In genomic region chr16:90057738-90058173, GRCh38 we compare ENCODE assay signal across 15 cellular contexts. TPM values are rescaled to one million over a fixed set of nuclear protein-coding genes. Genes with fewer than 3 reads are reported as not detected.
DNase-seq lines count a peak whose midpoint lies in the region; ATAC-seq and TF ChIP-seq lines count a peak whose summit lies in the region.
"Had no signal": no experiment of that assay in that cellular context is flagged by ENCODE, and none has a peak within 500 bp of the region (broad histone marks: within the 10 kb centered on the region; RNA-seq: fewer than 3 reads in every experiment).

No MANE protein-coding gene starts in this region.

- no peak for TF ChIP-seq CTCF in neural progenitor cell (IDR thresholded peaks at IDR 0.05)

- H3K27me3 Mint-ChIP-seq in central memory CD8-positive, alpha-beta T cell = peaks cover 8% of the 10 kb centered on the region
- peaks cover 23% of the 10 kb centered on the region for H3K27me3 Mint-ChIP-seq in stimulated activated memory B cell treated with anti-CD40 and anti-IgM and Interleukin-4, amounts not matched to agents 10 μg/mL and 1 μg/mL and 100 μg/mL, for 72 hours
- H3K27me3 Mint-ChIP-seq in neural progenitor cell (ENCODE audit: insufficient read depth, low read depth) = peaks cover 18% of the 10 kb centered on the region

- no peaks in the 10 kb centered on the region for H3K9me3 ChIP-seq in neural progenitor cell (ENCODE audit: low read depth)
- H3K9me3 ChIP-seq: testis had no signal

- no peaks in the 10 kb centered on the region for H4K20me1 ChIP-seq in neural progenitor cell (ENCODE audit: low read depth)

- no peak overlapping the region for H3K4me3 ChIP-seq in neural progenitor cell
- H3K4me3 ChIP-seq: skin epidermis, testis had no signal

- H3K79me2 ChIP-seq in neural progenitor cell (ENCODE audit: low read depth) = no peaks in the 10 kb centered on the region

- H3K27ac Mint-ChIP-seq in activated naive CD4-positive, alpha-beta T cell treated with anti-CD3 and anti-CD28 coated beads, Interleukin-2, amount 50 U/mL, for 72 hours = no peak overlapping the region
- no peak overlapping the region for H3K27ac Mint-ChIP-seq in central memory CD8-positive, alpha-beta T cell (ENCODE audit: low read depth)
- H3K27ac Mint-ChIP-seq in stimulated activated memory B cell treated with anti-CD40 and anti-IgM and Interleukin-4, amounts not matched to agents 10 μg/mL and 1 μg/mL and 100 μg/mL, for 72 hours = no peak overlapping the region
- no peak overlapping the region for H3K27ac Mint-ChIP-seq in neural progenitor cell
- H3K27ac Mint-ChIP-seq: brain, IgD-negative memory B cell, memory B cell had no signal

- H3K36me3 ChIP-seq in neural progenitor cell = no peaks in the 10 kb centered on the region

- H3K4me1 Mint-ChIP-seq in central memory CD8-positive, alpha-beta T cell = peaks cover 15% of the 10 kb centered on the region
- H3K4me1 Mint-ChIP-seq in stimulated activated memory B cell treated with anti-CD40 and anti-IgM and Interleukin-4, amounts not matched to agents 10 μg/mL and 1 μg/mL and 100 μg/mL, for 72 hours = peaks cover 9% of the 10 kb centered on the region
- H3K4me1 Mint-ChIP-seq in neural progenitor cell = no peaks in the 10 kb centered on the region
- H3K4me1 Mint-ChIP-seq: brain, IgD-negative memory B cell had no signal

- DNase-seq in activated naive CD4-positive, alpha-beta T cell treated with anti-CD3 and anti-CD28 coated beads, Interleukin-2, amount 50 U/mL, for 72 hours (ENCODE audit: low spot score in 2 of 2) = no peak
- no peak for DNase-seq in activated naive CD4-positive, alpha-beta T cell (lab: John Stamatoyannopoulos, UW)
- DNase-seq in MV-4-11 (lab: John Stamatoyannopoulos, UW) (peak; percentile 71), NCI-H2227 (lab: John Stamatoyannopoulos, UW; ENCODE audit: unreplicated experiment) (no peak), AML-193 (lab: John Stamatoyannopoulos, UW) (no peak), neural progenitor cell (ENCODE audit: low spot score) (no peak)
- no peak for DNase-seq in central memory CD8-positive, alpha-beta T cell (ENCODE audit: low spot score in 2 of 2)
- DNase-seq: activated CD4-positive, alpha-beta T cell treated with anti-CD3 and anti-CD28 coated beads for 1 hour; NCI-H82; testis had no signal

- H3K27ac ChIP-seq in neural progenitor cell = no peak overlapping the region
- H3K27ac ChIP-seq: skin epidermis, testis had no signal

- H2AFZ ChIP-seq in neural progenitor cell (replicated peaks) = no peak overlapping the region

- H3K4me3 Mint-ChIP-seq in central memory CD8-positive, alpha-beta T cell = no peak overlapping the region
- no peak overlapping the region for H3K4me3 Mint-ChIP-seq in stimulated activated memory B cell treated with anti-CD40 and anti-IgM and Interleukin-4, amounts not matched to agents 10 μg/mL and 1 μg/mL and 100 μg/mL, for 72 hours
- no peak overlapping the region for H3K4me3 Mint-ChIP-seq in neural progenitor cell
- H3K4me3 Mint-ChIP-seq: brain, IgD-negative memory B cell, memory B cell had no signal

- H3K4me1 ChIP-seq in neural progenitor cell = no peaks in the 10 kb centered on the region
- H3K4me1 ChIP-seq: testis had no signal

- H3K4me2 ChIP-seq in neural progenitor cell = no peak overlapping the region

- peaks cover 13 to 17% of the 10 kb centered on the region in 2 donors for H3K36me3 Mint-ChIP-seq in activated naive CD4-positive, alpha-beta T cell treated with anti-CD3 and anti-CD28 coated beads, Interleukin-2, amount 50 U/mL, for 72 hours
- H3K36me3 Mint-ChIP-seq in central memory CD8-positive, alpha-beta T cell (ENCODE audit: insufficient read depth) = peaks cover 5% of the 10 kb centered on the region
- peaks cover 6% of the 10 kb centered on the region for H3K36me3 Mint-ChIP-seq in stimulated activated memory B cell treated with anti-CD40 and anti-IgM and Interleukin-4, amounts not matched to agents 10 μg/mL and 1 μg/mL and 100 μg/mL, for 72 hours
- peaks cover 5% of the 10 kb centered on the region for H3K36me3 Mint-ChIP-seq in neural progenitor cell
- H3K36me3 Mint-ChIP-seq: brain had no signal

- peaks cover 12 to 15% of the 10 kb centered on the region in 2 donors for H3K9me3 Mint-ChIP-seq in activated naive CD4-positive, alpha-beta T cell treated with anti-CD3 and anti-CD28 coated beads, Interleukin-2, amount 50 U/mL, for 72 hours
- peaks cover 16% of the 10 kb centered on the region for H3K9me3 Mint-ChIP-seq in central memory CD8-positive, alpha-beta T cell
- peaks cover 19% of the 10 kb centered on the region for H3K9me3 Mint-ChIP-seq in stimulated activated memory B cell treated with anti-CD40 and anti-IgM and Interleukin-4, amounts not matched to agents 10 μg/mL and 1 μg/mL and 100 μg/mL, for 72 hours
- peaks cover 36% of the 10 kb centered on the region for H3K9me3 Mint-ChIP-seq in neural progenitor cell

- ATAC-seq in activated naive CD4-positive, alpha-beta T cell treated with anti-CD3 and anti-CD28 coated beads, Interleukin-2, amount 50 U/mL, for 72 hours = peak; percentile 43 to 87
- ATAC-seq in central memory CD8-positive, alpha-beta T cell (replicated peaks; ENCODE audit: extremely low read depth, poor library complexity, severe bottlenecking) = peak; percentile 78
- peak; percentile 64 for ATAC-seq in stimulated activated memory B cell treated with anti-CD40 and anti-IgM and Interleukin-4, amounts not matched to agents 10 μg/mL and 1 μg/mL and 100 μg/mL, for 72 hours

- H3K9ac ChIP-seq in neural progenitor cell = no peak overlapping the region

- no peaks in the 10 kb centered on the region for H3F3A ChIP-seq in neural progenitor cell (ENCODE audit: low read depth)

- H3K27me3 ChIP-seq in neural progenitor cell = no peaks in the 10 kb centered on the region
- H3K27me3 ChIP-seq: testis had no signal

RNA-seq across cellular contexts. Expression of gene PRDM7, which starts 19.4 kb away (rescaled TPM):
- total RNA-seq in activated naive CD4-positive, alpha-beta T cell treated with anti-CD3 and anti-CD28 coated beads, Interleukin-2, amount 50 U/mL, for 72 hours = not detected
- not detected in 2 replicates for total RNA-seq in neural progenitor cell (ENCODE audit: low replicate concordance)

RNA-seq across cellular contexts. Expression of gene DBNDD1, which starts 38.5 kb away (rescaled TPM):
- 1 to 10 TPM in 1 of 2 donors, under 1 TPM in 1; 0.50 to 1.1 TPM for total RNA-seq in activated naive CD4-positive, alpha-beta T cell treated with anti-CD3 and anti-CD28 coated beads, Interleukin-2, amount 50 U/mL, for 72 hours
- 5.2 and 19.4 TPM in 2 replicates for total RNA-seq in neural progenitor cell (ENCODE audit: low replicate concordance)
